21 cellular contexts compared by ENCODE assay signal in genomic region chr2:127953849-127954248, GRCh38.
DNase-seq lines count a peak whose midpoint lies in the region; ATAC-seq and TF ChIP-seq lines count a peak whose summit lies in the region.
"Had no signal": no experiment of that assay in that cellular context is flagged by ENCODE, and none has a peak within 500 bp of the region (broad histone marks: within the 10 kb centered on the region; RNA-seq: fewer than 3 reads in every experiment).

No MANE protein-coding gene starts in this region.

- DNase-seq in NCI-H460 (ENCODE audit: extremely low read depth, low read depth) (peak; percentile 44), body of pancreas (no peak), hepatocyte (ENCODE audit: low spot score) (no peak), stomach (no peak), NCI-H82 (lab: John Stamatoyannopoulos, UW) (no peak), NCI-H2227 treated with DMSO at 0.1 percent for 48 hours (lab: John Stamatoyannopoulos, UW) (no peak)
- DNase-seq: activated B cell treated with CpG ODN at 0.5 μM for 24 hours; activated CD4-positive, alpha-beta T cell treated with anti-CD3 and anti-CD28 coated beads, Interleukin-2, amount 50 U/mL, for 48 hours; activated effector memory CD4-positive, alpha-beta T cell treated with anti-CD3 and anti-CD28 coated beads, Interleukin-2, amount 50 U/mL, for 16 hours; activated naive CD8-positive, alpha-beta T cell treated with anti-CD3 and anti-CD28 coated beads, Interleukin-2, amount 50 U/mL, for 24 hours; glutamatergic neuron; GOT3; MM.1S; NCI-H2171 treated with DMSO at 0.1 percent for 48 hours; PC-3; retina had no signal

- H3K27ac ChIP-seq in body of pancreas (peak overlapping the region in 3 of 4 donors; percentile 17 to 58 (median 24)), hepatocyte (peak overlapping the region; percentile 81), stomach (peak overlapping the region in 4 of 5 donors; percentile 45 to 65 (median 60))
- H3K27ac ChIP-seq: SJSA1, suprapubic skin had no signal

- no peak for TF ChIP-seq POLR2A in body of pancreas (IDR thresholded peaks at IDR 0.05)
- TF ChIP-seq POLR2A in stomach (IDR thresholded peaks at IDR 0.05) = no peak

- no peaks in the 10 kb centered on the region for H3K27me3 ChIP-seq in body of pancreas
- no peaks in the 10 kb centered on the region for H3K27me3 ChIP-seq in hepatocyte
- no peaks in the 10 kb centered on the region for H3K27me3 ChIP-seq in stomach
- H3K27me3 ChIP-seq: SJSA1, suprapubic skin had no signal

- no peaks in the 10 kb centered on the region for H4K20me1 ChIP-seq in hepatocyte (ENCODE audit: insufficient read depth, poor library complexity, severe bottlenecking)

- H3K9me2 ChIP-seq in hepatocyte (replicated peaks; ENCODE audit: insufficient read depth) = no peaks in the 10 kb centered on the region

- H3K36me3 ChIP-seq in body of pancreas (replicated peaks in 1 of 2; ENCODE audit: insufficient read depth in 1 of 2, low read depth in 2 of 2) (peaks cover 15 to 18% of the 10 kb centered on the region in 2 donors), hepatocyte (replicated peaks; ENCODE audit: insufficient read depth, low read depth) (no peaks in the 10 kb centered on the region), stomach (peaks cover 27 to 67% (median 66%) of the 10 kb centered on the region in 4 donors)

- no peak overlapping the region for H2AFZ ChIP-seq in hepatocyte

- H3K4me3 ChIP-seq in body of pancreas = no peak overlapping the region
- H3K4me3 ChIP-seq in hepatocyte = no peak overlapping the region
- no peak overlapping the region for H3K4me3 ChIP-seq in stomach
- H3K4me3 ChIP-seq: GM12878, SJSA1, suprapubic skin had no signal

- H3K79me2 ChIP-seq in hepatocyte = no peaks in the 10 kb centered on the region

- no peak for TF ChIP-seq EP300 in stomach (IDR thresholded peaks at IDR 0.05)

- peaks cover 22% of the 10 kb centered on the region for H3K4me1 ChIP-seq in body of pancreas
- H3K4me1 ChIP-seq in hepatocyte (ENCODE audit: insufficient read depth) = peaks cover 24% of the 10 kb centered on the region
- peaks cover 15 to 51% (median 27%) of the 10 kb centered on the region in 4 donors for H3K4me1 ChIP-seq in stomach

- intact Hi-C loops in body of pancreas (cut with DNase I) = no loop called here
- intact Hi-C loops in stomach (cut with DNase I; ENCODE audit: low total_unique reads) = no loop called here

- H3K9me3 ChIP-seq in body of pancreas = no peaks in the 10 kb centered on the region
- no peaks in the 10 kb centered on the region for H3K9me3 ChIP-seq in hepatocyte (ENCODE audit: low read depth)
- no peaks in the 10 kb centered on the region for H3K9me3 ChIP-seq in stomach
- H3K9me3 ChIP-seq: SJSA1, suprapubic skin had no signal

- TF ChIP-seq CTCF in body of pancreas (IDR thresholded peaks at IDR 0.05) = no peak
- no peak for TF ChIP-seq CTCF in hepatocyte (IDR thresholded peaks at IDR 0.05; ENCODE audit: poor library complexity)
- peak in 1 of 7 experiments; percentile 2 for TF ChIP-seq CTCF in stomach (IDR thresholded peaks at IDR 0.05)

- H3K4me2 ChIP-seq in hepatocyte = no peak overlapping the region

- no peak for ATAC-seq in body of pancreas
- no peak for ATAC-seq in HG02571 (IDR thresholded peaks at IDR 0.05; ENCODE audit: unreplicated experiment)
- ATAC-seq: activated naive CD8-positive, alpha-beta T cell treated with anti-CD3 and anti-CD28 coated beads, Interleukin-2, amount 50 U/mL, for 24 hours; esophagus mucosa; GM12878; PC-3 had no signal

- 41 to 50% methylated on average over 2 of the region's 2 CpGs for WGBS in body of pancreas, 2 donors
- 98% methylated on average over 2 of the region's 2 CpGs for WGBS in hepatocyte (ENCODE audit: low lambda C conversion rate, missing lambda C conversion rate)
- 39 to 64% (median 46%) methylated on average over 2 of the region's 2 CpGs for WGBS in stomach, 5 donors

Comparison
In these comparisons a context has a peak if more than half of its experiments do, and no peak if none do; other contexts are left out.
1. H3K27ac ChIP-seq: peak in every context shown above with its lines; median percentile 81 in hepatocyte; 60 in stomach; 24 in body of pancreas.